In genomic region chr12:108816652-108817335, GRCh38 we compare ENCODE assay signal across 16 cellular contexts. TPM values are rescaled to one million over a fixed set of nuclear protein-coding genes. Genes with fewer than 3 reads are reported as not detected.
A peak's percentile ranks its signal among the peaks of the same experiment; 100 is the strongest.
DNase-seq lines count a peak whose midpoint lies in the region; FAIRE-seq and TF ChIP-seq lines count a peak whose summit lies in the region.
"Had no signal": no experiment of that assay in that cellular context is flagged by ENCODE, and none has a peak within 500 bp of the region (broad histone marks: within the 10 kb centered on the region; RNA-seq: fewer than 3 reads in every experiment).

No MANE protein-coding gene starts in this region.

- H3K79me2 ChIP-seq in mammary epithelial cell (ENCODE audit: insufficient read depth, low read length): peaks cover 73% of the 10 kb centered on the region
- peaks cover 26% of the 10 kb centered on the region for H3K79me2 ChIP-seq in keratinocyte (ENCODE audit: control insufficient read depth, insufficient read depth, low read length)

- peak; percentile 69 for DNase-seq in NCI-H2171 treated with DMSO at 0.1 percent for 48 hours (lab: John Stamatoyannopoulos, UW)
- DNase-seq in NCI-H2171 (lab: John Stamatoyannopoulos, UW): no peak
- no peak for DNase-seq in mammary epithelial cell
- DNase-seq in keratinocyte (ENCODE audit: low read depth, low spot score): no peak
- DNase-seq in activated CD4-positive, CD25-positive, alpha-beta regulatory T cell treated with anti-CD3 and anti-CD28 coated beads, Interleukin-2, amount 50 U/mL, for 72 hours: no peak
- no peak for DNase-seq in AG08395 (ENCODE audit: low spot score)
- no peak for DNase-seq in GM12891 (ENCODE audit: insufficient read length, low spot score)
- DNase-seq: activated CD4-positive, alpha-beta memory T cell treated with anti-CD3 and anti-CD28 coated beads, Interleukin-2, amount 10 ng/mL, durations not matched to agents 7 days and 5 days; activated naive CD8-positive, alpha-beta T cell treated with anti-CD3 and anti-CD28 coated beads, Interleukin-2, amount 10 ng/mL, durations not matched to agents 7 days and 5 days; DMS53 had no signal

- no peaks in the 10 kb centered on the region for H4K20me1 ChIP-seq in mammary epithelial cell (ENCODE audit: insufficient read depth, low read length)
- H4K20me1 ChIP-seq in keratinocyte (ENCODE audit: control insufficient read depth, extremely low read depth, insufficient read depth, low read length): no peaks in the 10 kb centered on the region

- H3K27ac ChIP-seq in mammary epithelial cell (ENCODE audit: insufficient read depth, low read depth, low read length) (peak overlapping the region; percentile 78), keratinocyte (ENCODE audit: control insufficient read depth, insufficient read depth, low read length) (peak overlapping the region; percentile 79), subcutaneous abdominal adipose tissue (ENCODE audit: low read depth, low read length) (peak overlapping the region; percentile 59)
- H3K27ac ChIP-seq: hepatocyte, KMS-11 had no signal

- TF ChIP-seq CTCF in mammary epithelial cell (conservative IDR thresholded peaks at IDR 0.05 in 1 of 2, IDR thresholded peaks at IDR 0.05 in 1 of 2; ENCODE audit: extremely low read depth in 1 of 2, insufficient read depth in 1 of 2, low read depth in 1 of 2, low read length in 2 of 2) (no peak), keratinocyte (optimal IDR thresholded peaks at IDR 0.05 in 1 of 3, IDR thresholded peaks at IDR 0.05 in 1 of 3, conservative IDR thresholded peaks at IDR 0.05 in 1 of 3; ENCODE audit: extremely low read depth in 1 of 3, insufficient read depth in 2 of 3, low read length in 3 of 3) (peak in 1 of 3 experiments; percentile 40)

- dilution Hi-C loops in mammary epithelial cell (cut with HindIII; ENCODE audit: low sequenced_read_pairs): loop anchor here (5.0 kb wide), 1 partner anchor 39 kb away; no protein-coding TSS in a partner anchor
- dilution Hi-C loops in keratinocyte (cut with MboI; ENCODE audit: extremely low pct_ligation_motif_present, low sequenced_read_pairs): no loop called here

- H3K4me2 ChIP-seq in mammary epithelial cell (ENCODE audit: insufficient read depth, low read depth, low read length) (no peak overlapping the region), keratinocyte (ENCODE audit: control insufficient read depth, extremely low read depth, insufficient read depth, low read depth, low read length) (no peak overlapping the region)
- H3K4me2 ChIP-seq: hepatocyte, KMS-11 had no signal

- H3K9me3 ChIP-seq in mammary epithelial cell (replicated peaks; ENCODE audit: insufficient read depth, low read length): no peaks in the 10 kb centered on the region
- H3K9me3 ChIP-seq in keratinocyte (ENCODE audit: control insufficient read depth, low read depth, low read length): peaks cover 2% of the 10 kb centered on the region
- H3K9me3 ChIP-seq in subcutaneous abdominal adipose tissue (ENCODE audit: control insufficient read depth in 5 of 5, low read length in 5 of 5): no peaks in the 10 kb centered on the region
- H3K9me3 ChIP-seq: thoracic aorta had no signal

- in situ Hi-C loops in mammary epithelial cell (cut with MboI; ENCODE audit: low sequenced_read_pairs in 2 of 2): loop anchor here in 1 of 2 donors (25.0 kb wide), 1 partner anchor 254 kb away; the partner anchor contains the start of genes ISCU and SART3

- TF ChIP-seq POLR2A in GM12891 (IDR thresholded peaks at IDR 0.05; ENCODE audit: low read depth, low read length): no peak

- H3K36me3 ChIP-seq in mammary epithelial cell (ENCODE audit: insufficient read depth, low read length) (peaks cover 14% of the 10 kb centered on the region), keratinocyte (ENCODE audit: control insufficient read depth in 2 of 2, extremely low read depth in 1 of 2, insufficient read depth in 2 of 2, low read length in 2 of 2) (peaks cover 27 to 41% of the 10 kb centered on the region in 2 experiments), subcutaneous abdominal adipose tissue (ENCODE audit: control insufficient read depth in 5 of 5, insufficient read depth in 5 of 5, low read length in 5 of 5) (peaks cover 2 to 62% (median 50%) of the 10 kb centered on the region in 5 donors)

- H3K4me3 ChIP-seq in mammary epithelial cell (replicated peaks in 1 of 3; ENCODE audit: insufficient read depth in 1 of 3, low read depth in 2 of 3, low read length in 3 of 3): no peak overlapping the region
- H3K4me3 ChIP-seq in keratinocyte (ENCODE audit: control insufficient read depth in 2 of 3, extremely low read depth in 1 of 3, insufficient read depth in 2 of 3, low read depth in 1 of 3, low read length in 3 of 3): no peak overlapping the region
- no peak overlapping the region for H3K4me3 ChIP-seq in subcutaneous abdominal adipose tissue (ENCODE audit: low read depth in 1 of 5, low read length in 5 of 5)
- H3K4me3 ChIP-seq: GM12878, hepatocyte, thoracic aorta had no signal

- CTCF ChIA-PET in mammary epithelial cell (lab: Charles Lee; ENCODE audit: low non-redundant PET): no interaction called here

- intact Hi-C loops in mammary epithelial cell (cut with micrococcal nuclease): no loop called here

- peak overlapping the region; percentile 3 for H3K9ac ChIP-seq in mammary epithelial cell (ENCODE audit: insufficient read depth, low read length)
- H3K9ac ChIP-seq in keratinocyte (ENCODE audit: control insufficient read depth, extremely low read depth, insufficient read depth, low read length): peak overlapping the region; percentile 31
- H3K9ac ChIP-seq in subcutaneous abdominal adipose tissue (ENCODE audit: low read length in 5 of 5): peak overlapping the region in 2 of 5 donors; percentile 5 to 42
- H3K9ac ChIP-seq: KMS-11 had no signal

- FAIRE-seq in keratinocyte (lab: Jason Lieb, UNC): peak; percentile 44
- FAIRE-seq in GM12891 (lab: Jason Lieb, UNC): no peak
- FAIRE-seq: A204.1, GM12878 had no signal

- H3K27me3 ChIP-seq in mammary epithelial cell (ENCODE audit: insufficient read depth, low read length): no peaks in the 10 kb centered on the region
- no peaks in the 10 kb centered on the region for H3K27me3 ChIP-seq in keratinocyte (ENCODE audit: control insufficient read depth, extremely low read depth, insufficient read depth, low read length)
- no peaks in the 10 kb centered on the region for H3K27me3 ChIP-seq in subcutaneous abdominal adipose tissue (ENCODE audit: control insufficient read depth in 5 of 5, insufficient read depth in 4 of 5, low read length in 5 of 5)
- H3K27me3 ChIP-seq: hepatocyte had no signal

- BruUV-seq in mammary epithelial cell (replicated peaks; lab: Mats Ljungman, UMichigan): TSS peak; percentile 65

- H2AFZ ChIP-seq in mammary epithelial cell (ENCODE audit: low read depth, low read length): no peak overlapping the region
- no peak overlapping the region for H2AFZ ChIP-seq in keratinocyte (ENCODE audit: control insufficient read depth, low read length)
- H2AFZ ChIP-seq: hepatocyte had no signal

- WGBS in mammary epithelial cell (ENCODE audit: low coverage, missing lambda C conversion rate): 88% methylated on average over 13 of the region's 13 CpGs

- peaks cover 3% of the 10 kb centered on the region for H3K9me1 ChIP-seq in keratinocyte (ENCODE audit: control insufficient read depth, extremely low read depth, insufficient read depth, low read length)

- peaks cover 34% of the 10 kb centered on the region for H3K4me1 ChIP-seq in mammary epithelial cell (ENCODE audit: insufficient read depth, low read length)
- H3K4me1 ChIP-seq in keratinocyte (ENCODE audit: control insufficient read depth, extremely low read depth, insufficient read depth, low read length): peaks cover 30% of the 10 kb centered on the region
- H3K4me1 ChIP-seq in subcutaneous abdominal adipose tissue (ENCODE audit: control insufficient read depth in 5 of 5, insufficient read depth in 5 of 5, low read length in 5 of 5): peaks cover 6 to 69% (median 47%) of the 10 kb centered on the region in 5 donors

TF ChIP-seq in GM12891, 5 proteins besides CTCF, POLR2A, EP300 and RAD21:
- TF ChIP-seq TAF1 (IDR thresholded peaks at IDR 0.05; ENCODE audit: low read depth, low read length) (no peak), SPI1 (IDR thresholded peaks at IDR 0.05; ENCODE audit: low read depth, low read length) (no peak), POU2F2 (IDR thresholded peaks at IDR 0.05; ENCODE audit: low read depth, low read length) (no peak), POLR2AphosphoS5 (IDR thresholded peaks at IDR 0.05; ENCODE audit: low read depth, low read length) (no peak), PAX5 (IDR thresholded peaks at IDR 0.05; ENCODE audit: insufficient read depth, low read length, severe bottlenecking) (no peak)

RNA-seq across cellular contexts. Expression of gene SSH1, which starts 40.6 kb away (rescaled TPM):
- 10 to 100 TPM; 29.3 to 88.6 TPM for total RNA-seq in mammary epithelial cell
- 20.8 TPM for polyA plus RNA-seq in mammary epithelial cell
- polyA minus RNA-seq in mammary epithelial cell: 43.7 TPM
- 16.4 to 23.6 TPM (median 21.2 TPM) in 3 replicates for polyA plus RNA-seq in keratinocyte
- 12.4 TPM for polyA plus RNA-seq in keratinocyte (2011; ENCODE audit: low read depth)
- 17.3 and 21.4 TPM in 2 replicates for polyA plus RNA-seq in keratinocyte (2011; cell fraction: cytosol; rRNA removed)
- 37.1 and 57.1 TPM in 2 replicates for polyA plus RNA-seq in keratinocyte (2011; cell fraction: nucleus; rRNA removed)
- polyA plus RNA-seq in keratinocyte (2012; ENCODE audit: low replicate concordance): 11.1 and 24.4 TPM in 2 replicates
- polyA minus RNA-seq in keratinocyte: 30.7 to 64.1 TPM (median 44.2 TPM) in 3 replicates
- 20.3 TPM for polyA minus RNA-seq in keratinocyte (2011; cell fraction: cytosol; rRNA and poly(A)+ RNA removed)
- polyA minus RNA-seq in keratinocyte (2011; cell fraction: nucleus; rRNA and poly(A)+ RNA removed): 36.5 and 76.2 TPM in 2 replicates
- polyA plus RNA-seq in GM12891 (2012; ENCODE audit: low read depth, missing spikeins): 10.2 TPM
